Comparison of ENCODE assay signal across 15 cellular contexts in the genomic region with DNA sequence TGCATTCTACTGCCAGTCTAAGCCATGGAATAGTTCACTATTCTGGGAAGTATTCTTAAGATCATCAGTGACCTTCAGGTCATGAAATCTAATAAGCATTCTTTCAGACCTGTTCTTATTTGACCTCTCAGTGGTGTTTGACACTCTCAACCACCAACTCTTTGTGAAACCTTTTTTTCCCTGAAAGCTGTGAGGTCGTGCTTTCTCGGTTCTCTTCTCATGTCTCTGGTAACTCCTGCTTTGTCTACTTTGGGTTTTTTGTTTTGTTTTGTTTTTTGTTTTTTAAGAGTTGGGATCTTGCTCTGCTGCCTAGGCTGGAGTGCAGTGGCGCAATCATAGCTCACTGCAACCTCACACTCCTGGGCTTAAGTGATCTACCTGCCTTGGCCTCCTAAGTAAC. TPM values are rescaled to one million over a fixed set of nuclear protein-coding genes. Genes with fewer than 3 reads are reported as not detected.
A peak's percentile ranks its signal among the peaks of the same experiment; 100 is the strongest.
DNase-seq lines count a peak whose midpoint lies in the region; ATAC-seq, FAIRE-seq and TF ChIP-seq lines count a peak whose summit lies in the region.
"Had no signal": no experiment of that assay in that cellular context is flagged by ENCODE, and none has a peak within 500 bp of the region (broad histone marks: within the 10 kb centered on the region; RNA-seq: fewer than 3 reads in every experiment).

No MANE protein-coding gene starts in this region.

- TF ChIP-seq POLR2A in HepG2 (IDR thresholded peaks at IDR 0.05; ENCODE audit: insufficient read depth in 1 of 2, low read depth in 2 of 2, low read length in 2 of 2) (no peak), right lobe of liver (IDR thresholded peaks at IDR 0.05) (no peak)

- in situ Hi-C loops in HepG2 (cut with HindIII; ENCODE audit: extremely low pct_ligation_motif_present, low pct_unique_long_range_greater_than_20kb), result no loop called here

- WGBS in HepG2 (ENCODE audit: low lambda C conversion rate), result 97% methylated on average over 3 of the region's 3 CpGs
- 76% methylated on average over 3 of the region's 3 CpGs for WGBS in right lobe of liver (ENCODE audit: insufficient coverage, low coverage, low lambda C conversion rate, missing lambda C conversion rate)

- no peaks in the 10 kb centered on the region for H3K27me3 ChIP-seq in HepG2 (ENCODE audit: control insufficient read depth in 1 of 2, insufficient read depth in 2 of 2, low read length in 2 of 2)
- no peaks in the 10 kb centered on the region for H3K27me3 ChIP-seq in right lobe of liver
- H3K27me3 ChIP-seq in CD4-positive, alpha-beta memory T cell (ENCODE audit: insufficient read depth, low read length), result no peaks in the 10 kb centered on the region
- H3K27me3 ChIP-seq: upper lobe of right lung had no signal

- no peaks in the 10 kb centered on the region for H3K36me3 Mint-ChIP-seq in CD4-positive, alpha-beta memory T cell

- H3K4me1 Mint-ChIP-seq in CD4-positive, alpha-beta memory T cell, result peaks cover 6 to 25% (median 18%) of the 10 kb centered on the region in 4 donors

- TF ChIP-seq EP300 in HepG2 (IDR thresholded peaks at IDR 0.05; ENCODE audit: low read depth in 2 of 2, low read length in 2 of 2) (no peak), HepG2 (CRISPR knock-in tag; IDR thresholded peaks at IDR 0.05; ENCODE audit: borderline replicate concordance) (no peak)

- POLR2A ChIA-PET in HepG2 (lab: Yijun Ruan, JAX), result no interaction called here
- POLR2A ChIA-PET in CD4-positive, alpha-beta memory T cell (lab: Charles Lee; ENCODE audit: partially characterized antibody), result interaction anchor here (0.7 kb wide), 1 partner anchor 53 kb away, joined by 3 read pairs; no protein-coding TSS in a partner anchor

- H3K9me3 Mint-ChIP-seq in CD4-positive, alpha-beta memory T cell, result no peaks in the 10 kb centered on the region
- H3K9me3 Mint-ChIP-seq: activated T-cell treated with anti-CD3 and anti-CD28 coated beads, Interleukin-2, amount 50 U/mL, for 4 hours; HFFc6 had no signal

- no peak overlapping the region for H2AFZ ChIP-seq in HepG2 (ENCODE audit: low read length)

- TF ChIP-seq CTCF in HepG2 (CRISPR knock-in tag; IDR thresholded peaks at IDR 0.05) (no peak), right lobe of liver (IDR thresholded peaks at IDR 0.05) (no peak)

- H3K9me3 ChIP-seq in HepG2 (ENCODE audit: low read length) (no peaks in the 10 kb centered on the region), right lobe of liver (no peaks in the 10 kb centered on the region)
- no peaks in the 10 kb centered on the region for H3K9me3 ChIP-seq in CD4-positive, alpha-beta memory T cell (ENCODE audit: control insufficient read depth in 1 of 2, low read length in 2 of 2)
- H3K9me3 ChIP-seq: upper lobe of right lung had no signal

- H3K27ac Mint-ChIP-seq in CD4-positive, alpha-beta memory T cell, result peak overlapping the region in 1 of 7 donors; percentile 10
- H3K27ac Mint-ChIP-seq: HFFc6 had no signal

- H3K27me3 Mint-ChIP-seq in CD4-positive, alpha-beta memory T cell, result no peaks in the 10 kb centered on the region

- H3K9ac ChIP-seq in HepG2 (ENCODE audit: insufficient read depth, low read depth, low read length), result no peak overlapping the region

- no peaks in the 10 kb centered on the region for H4K20me1 ChIP-seq in HepG2 (ENCODE audit: insufficient read depth, low read length)

- BruUV-seq in HepG2 (replicated peaks; lab: Mats Ljungman, UMichigan), result no TSS peak

- TF ChIP-seq RAD21 in HepG2 (CRISPR knock-in tag; IDR thresholded peaks at IDR 0.05), result no peak

- no peak for DNase-seq in HepG2 (ENCODE audit: low spot score)
- DNase-seq in right lobe of liver, result no peak
- no peak for DNase-seq in NCI-H748 (lab: John Stamatoyannopoulos, UW; ENCODE audit: unreplicated experiment)
- DNase-seq in sciatic nerve (ENCODE audit: low spot score), result no peak
- no peak for DNase-seq in CD4-positive, alpha-beta memory T cell
- no peak for DNase-seq in NCI-H69 (lab: John Stamatoyannopoulos, UW)
- DNase-seq: ACHN; activated T-cell treated with anti-CD3 and anti-CD28 coated beads, Interleukin-2, amount 50 U/mL, for 4 hours; central memory CD4-positive, alpha-beta T cell; HFFc6; NCI-H1048; T-helper 9 cell; upper lobe of right lung had no signal

- H3K4me3 ChIP-seq in HepG2 (replicated peaks in 1 of 3; ENCODE audit: insufficient read depth in 1 of 3, low read depth in 2 of 3, low read length in 3 of 3), result no peak overlapping the region
- no peak overlapping the region for H3K4me3 ChIP-seq in right lobe of liver
- no peak overlapping the region for H3K4me3 ChIP-seq in CD4-positive, alpha-beta memory T cell (ENCODE audit: low read length in 2 of 2)
- H3K4me3 ChIP-seq: upper lobe of right lung had no signal

- no peaks in the 10 kb centered on the region for H3K36me3 ChIP-seq in HepG2 (replicated peaks in 1 of 2; ENCODE audit: control insufficient read depth in 1 of 2, insufficient read depth in 2 of 2, low read length in 2 of 2)
- H3K36me3 ChIP-seq in right lobe of liver, result no peaks in the 10 kb centered on the region
- no peaks in the 10 kb centered on the region for H3K36me3 ChIP-seq in CD4-positive, alpha-beta memory T cell (ENCODE audit: insufficient read depth, low read length)
- H3K36me3 ChIP-seq: upper lobe of right lung had no signal

- peaks cover 42% of the 10 kb centered on the region for H3K79me2 ChIP-seq in HepG2 (ENCODE audit: insufficient read depth, low read length)

- H3K4me3 Mint-ChIP-seq in CD4-positive, alpha-beta memory T cell, result no peak overlapping the region
- H3K4me3 Mint-ChIP-seq: activated T-cell treated with anti-CD3 and anti-CD28 coated beads, Interleukin-2, amount 50 U/mL, for 4 hours; HFFc6 had no signal

- intact Hi-C loops in HepG2 (cut with micrococcal nuclease; ENCODE audit: unreplicated experiment), result no loop called here
- intact Hi-C loops in right lobe of liver (cut with DNase I), result no loop called here
- intact Hi-C loops in sciatic nerve (cut with DNase I), result no loop called here
- intact Hi-C loops in CD4-positive, alpha-beta memory T cell (cut with micrococcal nuclease), result no loop called here

- no peak overlapping the region for H3K4me2 ChIP-seq in HepG2 (ENCODE audit: low read depth, low read length)

- CTCF ChIA-PET in HepG2 (lab: Yijun Ruan, JAX; ENCODE audit: low intra/inter-chr PET ratio, low total read pairs), result no interaction called here
- CTCF ChIA-PET in CD4-positive, alpha-beta memory T cell (lab: Charles Lee; ENCODE audit: partially characterized antibody), result interaction anchor here (1.0 to 1.6 kb wide), 2 partner anchors 9 to 10 kb away, joined by 3 to 4 read pairs; no protein-coding TSS in a partner anchor

- no peak for FAIRE-seq in HepG2 (lab: Jason Lieb, UNC)

- no peaks in the 10 kb centered on the region for H3K4me1 ChIP-seq in HepG2 (ENCODE audit: insufficient read depth, low read length)
- H3K4me1 ChIP-seq in right lobe of liver, result no peaks in the 10 kb centered on the region
- H3K4me1 ChIP-seq in CD4-positive, alpha-beta memory T cell (ENCODE audit: insufficient read depth, low read length), result no peaks in the 10 kb centered on the region

- ATAC-seq in HepG2 (no peak), right lobe of liver (no peak), HG02623 (IDR thresholded peaks at IDR 0.05; ENCODE audit: unreplicated experiment) (peak; percentile 82), HG03520 (IDR thresholded peaks at IDR 0.05; ENCODE audit: unreplicated experiment) (peak; percentile 83), sciatic nerve (no peak)
- ATAC-seq: activated T-cell treated with anti-CD3 and anti-CD28 coated beads, Interleukin-2, amount 50 U/mL, for 4 hours; upper lobe of right lung had no signal

- no peak overlapping the region for H3K27ac ChIP-seq in HepG2 (ENCODE audit: extremely low read length, insufficient read depth, low read length)
- no peak overlapping the region for H3K27ac ChIP-seq in right lobe of liver
- no peak overlapping the region for H3K27ac ChIP-seq in CD4-positive, alpha-beta memory T cell (ENCODE audit: low read depth, low read length)
- H3K27ac ChIP-seq: upper lobe of right lung had no signal

TF ChIP-seq in HepG2, 621 proteins besides CTCF, POLR2A, EP300 and RAD21:
- TF ChIP-seq ZFP90 (CRISPR knock-in tag; IDR thresholded peaks at IDR 0.05; ENCODE audit: borderline replicate concordance), result peak; percentile 47; the same call in 1 of the 2 replicates
- no peak for TF ChIP-seq PAWR (CRISPR knock-in tag; IDR thresholded peaks at IDR 0.05; ENCODE audit: borderline replicate concordance)

RNA-seq across cellular contexts. Expression of a gene that starts 56.3 kb away (rescaled TPM):
- total RNA-seq in HepG2 (2016; rRNA removed; fragmentation: Illumina TruSeq; extraction: Trizol) (10.2 and 15.1 TPM in 2 replicates), right lobe of liver (10 to 100 TPM in 1 of 6 experiments, 1 to 10 TPM in 5; 4.8 to 10.3 (median 6.2) TPM), sciatic nerve (33.1 TPM)
- 2.6 and 2.7 TPM in 2 replicates for total RNA-seq in HepG2 (2016; cell fraction: cytosol; rRNA removed; fragmentation: Illumina TruSeq; extraction: Trizol; ENCODE audit: low read depth)
- total RNA-seq in HepG2 (2016; cell fraction: insoluble cytoplasmic fraction; rRNA removed; fragmentation: Illumina TruSeq; extraction: Trizol), result 9.3 and 13.3 TPM in 2 replicates
- total RNA-seq in HepG2 (2016; cell fraction: membrane; rRNA removed; fragmentation: Illumina TruSeq; extraction: Trizol), result 4.3 and 4.4 TPM in 2 replicates
- 16.7 and 20.3 TPM in 2 replicates for total RNA-seq in HepG2 (2016; cell fraction: nucleus; rRNA removed; fragmentation: Illumina TruSeq; extraction: Trizol)
- 9.0 and 13.0 TPM in 2 replicates for polyA plus RNA-seq in HepG2 (2011; rRNA removed)
- 5.9 and 6.8 TPM in 2 replicates for polyA plus RNA-seq in HepG2 (2011; cell fraction: cytosol; rRNA removed)
- 10.9 and 12.2 TPM in 2 replicates for polyA plus RNA-seq in HepG2 (2011; cell fraction: nucleus; rRNA removed)
- 2.9 and 4.1 TPM in 2 replicates for polyA plus RNA-seq in HepG2 (2012)
- polyA plus RNA-seq in HepG2 (2016; cell fraction: cytosol; fragmentation: Illumina TruSeq; extraction: Trizol; ENCODE audit: low read depth), result 0.20 and 0.38 TPM in 2 replicates
- 6.2 and 7.0 TPM in 2 replicates for polyA plus RNA-seq in HepG2 (2016; cell fraction: insoluble cytoplasmic fraction; fragmentation: Illumina TruSeq; extraction: Trizol; ENCODE audit: low read depth)
- polyA plus RNA-seq in HepG2 (2016; cell fraction: membrane; fragmentation: Illumina TruSeq; extraction: Trizol; ENCODE audit: low read depth), result 0.93 and 1.3 TPM in 2 replicates
- 8.6 and 10.5 TPM in 2 replicates for polyA plus RNA-seq in HepG2 (2016; cell fraction: nucleus; fragmentation: Illumina TruSeq; extraction: Trizol; ENCODE audit: insufficient read depth, low read depth)
- polyA minus RNA-seq in HepG2 (2011; rRNA and poly(A)+ RNA removed; ENCODE audit: low replicate concordance), result 71.9 and 74.2 TPM in 2 replicates
- polyA minus RNA-seq in HepG2 (2011; cell fraction: cytosol; rRNA and poly(A)+ RNA removed), result 9.6 and 10.1 TPM in 2 replicates
- polyA minus RNA-seq in HepG2 (2011; cell fraction: nucleus; rRNA and poly(A)+ RNA removed), result 37.8 and 40.2 TPM in 2 replicates
- 10 to 100 TPM; 17.9 to 22.9 TPM for total RNA-seq in CD4-positive, alpha-beta memory T cell
- polyA plus RNA-seq in CD4-positive, alpha-beta memory T cell, result 10 to 100 TPM in 1 of 2 donors, 1 to 10 TPM in 1; 5.7 to 10.9 TPM

Comparison
In these comparisons a context has a peak if more than half of its experiments do, and no peak if none do; other contexts are left out.
1. ATAC-seq: peak in HG02623 (single experiment) and HG03520 (single experiment); none in HepG2 (single experiment), right lobe of liver (0 of 4) and sciatic nerve (single experiment).